Comparison of ENCODE assay signal across 1 cellular context in genomic region chr12:5966486-5967095, GRCh38.
TF ChIP-seq lines count a peak whose summit lies in the region.

No MANE protein-coding gene starts in this region.

TF ChIP-seq in IMR-90, 13 proteins besides CTCF, POLR2A, EP300 and RAD21:
- TF ChIP-seq FOS (IDR thresholded peaks at IDR 0.05; ENCODE audit: low read depth, low read length) (no peak), MAZ (IDR thresholded peaks at IDR 0.05; ENCODE audit: borderline replicate concordance, low read depth, low read length) (no peak), RCOR1 (IDR thresholded peaks at IDR 0.05; ENCODE audit: insufficient replicate concordance, low read length) (no peak), MAFK (IDR thresholded peaks at IDR 0.05; ENCODE audit: low read depth, low read length) (no peak), USF2 (IDR thresholded peaks at IDR 0.05; ENCODE audit: low read depth, low read length) (no peak), CHD1 (IDR thresholded peaks at IDR 0.05; ENCODE audit: low read depth, low read length) (no peak), CEBPB (IDR thresholded peaks at IDR 0.05; ENCODE audit: low read depth, low read length) (no peak), MXI1 (IDR thresholded peaks at IDR 0.05; ENCODE audit: borderline replicate concordance, low read depth, low read length) (no peak), ELK1 (IDR thresholded peaks at IDR 0.05; ENCODE audit: borderline replicate concordance, low read depth, low read length) (no peak), BHLHE40 (IDR thresholded peaks at IDR 0.05; ENCODE audit: low read depth, low read length) (no peak), RFX5 (IDR thresholded peaks at IDR 0.05; ENCODE audit: low read depth, low read length) (no peak), SMC3 (IDR thresholded peaks at IDR 0.05; ENCODE audit: low read depth, low read length) (no peak), NFE2L2 (IDR thresholded peaks at IDR 0.05; ENCODE audit: low read depth, low read length) (no peak)
